1 cellular context compared by ENCODE assay signal in genomic region chr17:6453279-6454024, GRCh38.
TF ChIP-seq lines count a peak whose summit lies in the region.

No MANE protein-coding gene starts in this region.

TF ChIP-seq in IMR-90, 13 proteins besides CTCF, POLR2A, EP300 and RAD21:
- TF ChIP-seq BHLHE40 (IDR thresholded peaks at IDR 0.05; ENCODE audit: low read depth, low read length) (no peak), CEBPB (IDR thresholded peaks at IDR 0.05; ENCODE audit: low read depth, low read length) (no peak), MXI1 (IDR thresholded peaks at IDR 0.05; ENCODE audit: borderline replicate concordance, low read depth, low read length) (no peak), MAFK (IDR thresholded peaks at IDR 0.05; ENCODE audit: low read depth, low read length) (no peak), FOS (IDR thresholded peaks at IDR 0.05; ENCODE audit: low read depth, low read length) (no peak), RFX5 (IDR thresholded peaks at IDR 0.05; ENCODE audit: low read depth, low read length) (no peak), NFE2L2 (IDR thresholded peaks at IDR 0.05; ENCODE audit: low read depth, low read length) (no peak), RCOR1 (IDR thresholded peaks at IDR 0.05; ENCODE audit: insufficient replicate concordance, low read length) (no peak), CHD1 (IDR thresholded peaks at IDR 0.05; ENCODE audit: low read depth, low read length) (no peak)
TF ChIP-seq in IMR-90: peak in this region for 0.
